8 cellular contexts compared by ENCODE assay signal in the genomic region with DNA sequence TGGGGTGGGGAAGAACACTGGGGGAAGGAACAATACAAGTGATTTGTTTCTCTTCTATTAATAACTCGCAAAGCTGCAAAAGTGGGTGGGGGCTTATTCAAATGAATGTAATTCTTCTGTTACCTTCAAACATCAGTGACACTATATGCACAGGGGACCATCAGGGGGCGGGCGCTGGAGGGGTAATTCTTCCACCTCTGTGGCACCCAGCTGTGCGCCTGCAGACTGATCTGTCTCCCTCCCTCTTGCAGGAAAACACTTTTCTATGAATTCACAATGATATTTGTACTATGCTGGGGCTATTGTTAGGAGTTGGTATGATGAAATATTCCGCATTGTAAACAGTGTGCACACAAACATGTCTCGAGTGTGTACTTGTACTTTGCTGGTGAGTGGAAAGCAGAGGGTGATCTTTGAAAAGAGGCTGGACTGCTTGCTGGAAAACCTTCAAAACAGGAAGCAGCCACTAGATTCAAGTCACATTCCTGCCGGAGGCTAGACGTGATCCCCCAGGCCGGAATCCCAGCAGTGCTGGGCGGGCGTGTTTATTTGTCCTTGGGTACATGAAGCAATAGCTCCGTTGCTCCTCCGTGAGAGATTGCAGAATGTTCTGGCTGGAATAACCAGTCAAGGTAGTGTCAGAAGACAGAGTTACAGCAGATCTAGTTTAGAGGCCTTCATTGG. TPM values are rescaled to one million over a fixed set of nuclear protein-coding genes. Genes with fewer than 3 reads are reported as not detected.
DNase-seq lines count a peak whose midpoint lies in the region; ATAC-seq and TF ChIP-seq lines count a peak whose summit lies in the region.

No MANE protein-coding gene starts in this region.

- peaks cover 3% of the 10 kb centered on the region for H3K27me3 Mint-ChIP-seq in chondrocyte (ENCODE audit: low read depth)
- no peaks in the 10 kb centered on the region for H3K27me3 Mint-ChIP-seq in activated T-cell treated with anti-CD3 and anti-CD28 coated beads, Interleukin-2, amount 50 U/mL, for 24 hours

- H3K27me3 ChIP-seq in lung (ENCODE audit: control insufficient read depth, insufficient read depth): no peaks in the 10 kb centered on the region

- H3K36me3 ChIP-seq in lung (ENCODE audit: control insufficient read depth in 2 of 2, insufficient read depth in 2 of 2, low read length in 2 of 2): no peaks in the 10 kb centered on the region

- WGBS in lung, 2 donors: 33 to 53% methylated on average over 13 of the region's 13 CpGs

- TF ChIP-seq CTCF in chondrocyte (IDR thresholded peaks at IDR 0.05) (no peak), lung (IDR thresholded peaks at IDR 0.05; ENCODE audit: control extremely low read depth, extremely low read depth) (no peak)

- H3K27ac Mint-ChIP-seq in chondrocyte (ENCODE audit: unreplicated experiment): peak overlapping the region; percentile 65
- no peak overlapping the region for H3K27ac Mint-ChIP-seq in activated T-cell treated with anti-CD3 and anti-CD28 coated beads, Interleukin-2, amount 50 U/mL, for 24 hours

- H3K9me3 ChIP-seq in lung (ENCODE audit: control insufficient read depth in 2 of 2, insufficient read depth in 1 of 2, low read length in 1 of 2): no peaks in the 10 kb centered on the region

- peak overlapping the region; percentile 26 for H3K4me3 Mint-ChIP-seq in chondrocyte (ENCODE audit: unreplicated experiment)
- H3K4me3 Mint-ChIP-seq in activated T-cell treated with anti-CD3 and anti-CD28 coated beads, Interleukin-2, amount 50 U/mL, for 24 hours: no peak overlapping the region

- H3K4me1 Mint-ChIP-seq in chondrocyte (ENCODE audit: low read depth): peaks cover 22% of the 10 kb centered on the region
- H3K4me1 Mint-ChIP-seq in activated T-cell treated with anti-CD3 and anti-CD28 coated beads, Interleukin-2, amount 50 U/mL, for 24 hours (ENCODE audit: low read depth): peaks cover 1% of the 10 kb centered on the region

- no peak overlapping the region for H3K4me3 ChIP-seq in lung

- DNase-seq in M059J (ENCODE audit: low read depth) (peak; percentile 54), chondrocyte (ENCODE audit: low spot score) (no peak), lung (ENCODE audit: low spot score) (peak; percentile 90), ureter (ENCODE audit: low spot score) (peak; percentile 92), NCI-H1436 (lab: John Stamatoyannopoulos, UW) (no peak)
- no peak for DNase-seq in activated T-cell treated with anti-CD3 and anti-CD28 coated beads, Interleukin-2, amount 50 U/mL, for 24 hours
- DNase-seq in activated CD4-positive, CD25-positive, alpha-beta regulatory T cell treated with anti-CD3 and anti-CD28 coated beads, Interleukin-2, amount 50 U/mL, for 72 hours: no peak
- no peak for DNase-seq in effector CD4-positive, alpha-beta T cell

- H3K27ac ChIP-seq in lung (ENCODE audit: low read depth in 1 of 2, low read length in 1 of 2): peak overlapping the region; percentile 23 to 93

- ATAC-seq in lung (ENCODE audit: insufficient read depth, low FRiP score): peak; percentile 79

- no peaks in the 10 kb centered on the region for H3K36me3 Mint-ChIP-seq in chondrocyte (ENCODE audit: low read depth)
- no peaks in the 10 kb centered on the region for H3K36me3 Mint-ChIP-seq in activated T-cell treated with anti-CD3 and anti-CD28 coated beads, Interleukin-2, amount 50 U/mL, for 24 hours (ENCODE audit: low read depth)

- H3K4me1 ChIP-seq in lung (ENCODE audit: control insufficient read depth in 2 of 2, insufficient read depth in 2 of 2, low read length in 2 of 2): peaks cover 13 to 25% of the 10 kb centered on the region in 2 donors

- H3K9me3 Mint-ChIP-seq in chondrocyte (ENCODE audit: low read depth): no peaks in the 10 kb centered on the region
- H3K9me3 Mint-ChIP-seq in activated T-cell treated with anti-CD3 and anti-CD28 coated beads, Interleukin-2, amount 50 U/mL, for 24 hours: no peaks in the 10 kb centered on the region

RNA-seq across cellular contexts. Expression of a gene that starts 15.8 kb away (rescaled TPM):
- total RNA-seq in M059J (2014; rRNA removed; shearing (Covaris generic)): 618 and 734 TPM in 2 replicates
- total RNA-seq in chondrocyte (31.0 to 97.4 TPM (median 88.9 TPM) in 3 replicates), lung (10 to 100 TPM; 29.9 to 38.4 TPM), ureter (21.5 TPM)
- 10 to 100 TPM; 20.4 to 31.7 TPM for polyA plus RNA-seq in lung

Comparison
In these comparisons a context has a peak if more than half of its experiments do, and no peak if none do; other contexts are left out.
1. DNase-seq: peak in M059J (single experiment), lung (single experiment) and ureter (single experiment); none in chondrocyte (single experiment), activated T-cell treated with anti-CD3 and anti-CD28 coated beads, Interleukin-2, amount 50 U/mL, for 24 hours (single experiment), activated CD4-positive, CD25-positive, alpha-beta regulatory T cell treated with anti-CD3 and anti-CD28 coated beads, Interleukin-2, amount 50 U/mL, for 72 hours (single experiment), NCI-H1436 (single experiment) and effector CD4-positive, alpha-beta T cell (single experiment).